ENCODE assay signal across 34 cellular contexts in genomic region chr12:88878295-88878694, GRCh38.
DNase-seq lines count a peak whose midpoint lies in the region; ATAC-seq, FAIRE-seq and TF ChIP-seq lines count a peak whose summit lies in the region.
"Had no signal": no experiment of that assay in that cellular context is flagged by ENCODE, and none has a peak within 500 bp of the region (broad histone marks: within the 10 kb centered on the region; RNA-seq: fewer than 3 reads in every experiment).

No MANE protein-coding gene starts in this region.

- ATAC-seq in SK-N-SH treated with all-trans-retinoic acid at 6 μM for 48 hours: no peak
- peak; percentile 50 for ATAC-seq in HCT116
- no peak for ATAC-seq in activated naive CD4-positive, alpha-beta T cell treated with anti-CD3 and anti-CD28 coated beads, Interleukin-2, amount 50 U/mL, for 72 hours
- ATAC-seq: A549; CD8-positive, alpha-beta T cell had no signal

- H3K4me2 ChIP-seq in SK-N-SH: no peak overlapping the region
- peak overlapping the region; percentile 27 for H3K4me2 ChIP-seq in HCT116 (ENCODE audit: low read length)
- H3K4me2 ChIP-seq: A549; BLaER1; BLaER1 treated with 17β-estradiol and CSF1 and Interleukin-3, amounts not matched to agents 10 nM and 100 nM had no signal

- no peak for TF ChIP-seq RAD21 in SK-N-SH (IDR thresholded peaks at IDR 0.05; ENCODE audit: low read length)
- no peak for TF ChIP-seq RAD21 in HCT116 (IDR thresholded peaks at IDR 0.05; ENCODE audit: low read depth)

- H3K9ac ChIP-seq in SK-N-SH: no peak overlapping the region
- peak overlapping the region; percentile 10 for H3K9ac ChIP-seq in HCT116 (ENCODE audit: low read length)
- H3K9ac ChIP-seq: BLaER1; BLaER1 treated with 17β-estradiol and CSF1 and Interleukin-3, amounts not matched to agents 10 nM and 100 nM had no signal

- RAD21 ChIA-PET in HCT116 (lab: Charles Lee; ENCODE audit: low non-redundant PET in 1 of 2, low total read pairs in 2 of 2, uncharacterized antibody in 2 of 2, unreplicated experiment in 2 of 2): no interaction called here

- FAIRE-seq in GM12892 (lab: Jason Lieb, UNC): peak; percentile 9
- FAIRE-seq: A549, D721Med had no signal

- no peaks in the 10 kb centered on the region for H3F3A ChIP-seq in SK-N-SH (replicated peaks; ENCODE audit: insufficient read depth)

- no peak for TF ChIP-seq EP300 in SK-N-SH (IDR thresholded peaks at IDR 0.05; ENCODE audit: borderline replicate concordance in 1 of 2, low read depth in 1 of 2, low read length in 1 of 2)

- CTCF ChIA-PET in SK-N-SH (lab: Yijun Ruan, JAX) (no interaction called here), HCT116 (lab: Charles Lee) (no interaction called here)

- no peaks in the 10 kb centered on the region for H3K79me2 ChIP-seq in SK-N-SH (ENCODE audit: insufficient read depth)
- H3K79me2 ChIP-seq in HCT116 (ENCODE audit: insufficient read depth, low read length): no peaks in the 10 kb centered on the region

- intact Hi-C loops in HCT116 (cut with micrococcal nuclease): no loop called here
- intact Hi-C loops in activated T-helper 2 cell treated with anti-CD3 and anti-CD28 coated beads, Interferon-gamma antibody, Interleukin-2, Interleukin-4, amounts not matched to agents 10 μg/mL and 5 μg/mL and 100 μg/mL, durations not matched to agents 14 hours and 24 hours and 36 hours (cut with micrococcal nuclease): no loop called here

- H3K9me2 ChIP-seq in SK-N-SH: 0 out of 2 replicates have a peak, but pooled peaks cover 3% of the 10 kb centered on the region
- H3K9me2 ChIP-seq in HCT116 (ENCODE audit: insufficient read depth): no peaks in the 10 kb centered on the region

- H2AFZ ChIP-seq in SK-N-SH (ENCODE audit: low read depth): 0 out of 2 replicates have a peak overlapping the region, but pooled peaks have one; percentile 5
- peak overlapping the region; percentile 57 for H2AFZ ChIP-seq in HCT116 (ENCODE audit: low read depth, low read length, poor library complexity, severe bottlenecking)

- H3K36me3 ChIP-seq in SK-N-SH (replicated peaks in 1 of 2; ENCODE audit: control insufficient read depth in 1 of 2, insufficient read depth in 2 of 2, low read length in 1 of 2): no peaks in the 10 kb centered on the region
- H3K36me3 ChIP-seq in HCT116 (ENCODE audit: control insufficient read depth in 1 of 2, insufficient read depth in 2 of 2, low read length in 2 of 2): no peaks in the 10 kb centered on the region
- H3K36me3 ChIP-seq: BE2C; BLaER1; BLaER1 treated with 17β-estradiol and CSF1 and Interleukin-3, amounts not matched to agents 10 nM and 100 nM had no signal

- H3K4me1 ChIP-seq in SK-N-SH (ENCODE audit: control insufficient read depth in 1 of 2, insufficient read depth in 2 of 2, low read depth in 1 of 2, low read length in 1 of 2) (no peaks in the 10 kb centered on the region), HCT116 (ENCODE audit: control insufficient read depth in 1 of 2, insufficient read depth in 2 of 2, low read length in 2 of 2) (peaks cover 6 to 31% of the 10 kb centered on the region in 2 experiments; a peak in 3 of 4 replicates)
- H3K4me1 ChIP-seq: A549; BE2C; BLaER1; BLaER1 treated with 17β-estradiol and CSF1 and Interleukin-3, amounts not matched to agents 10 nM and 100 nM; Caco-2 had no signal

- no TSS peak for BruUV-seq in HCT116 (replicated peaks; lab: Mats Ljungman, UMichigan)

- no peak for DNase-seq in SK-N-SH
- DNase-seq in GM12892 (ENCODE audit: insufficient read length): no peak
- no peak for DNase-seq in HCT116 (ENCODE audit: low read depth, low spot score)
- DNase-seq in activated T-helper 2 cell treated with anti-CD3 and anti-CD28 coated beads, Interferon-gamma antibody, Interleukin-2, Interleukin-4, amounts not matched to agents 10 μg/mL and 5 μg/mL and 100 μg/mL, durations not matched to agents 14 hours and 24 hours and 36 hours (ENCODE audit: low spot score): no peak
- no peak for DNase-seq in activated naive CD4-positive, alpha-beta T cell treated with anti-CD3 and anti-CD28 coated beads, Interleukin-2, amount 50 U/mL, for 72 hours (ENCODE audit: low spot score in 2 of 2)
- DNase-seq: 8988T; ACHN; AML-193; BE2C; C1 segment of cervical spinal cord; Caco-2; Calu3; CD4-positive, alpha-beta memory T cell; CD4-positive, alpha-beta T cell; CD4-positive, CD25-positive, alpha-beta regulatory T cell; CD8-positive, alpha-beta memory T cell; CD8-positive, alpha-beta T cell; COR-L47; DMS 273 treated with DMSO at 0.1 percent for 48 hours; DMS153; DMS53; DMS79; DMS79 treated with DMSO at 0.1 percent for 48 hours; DND-41; EL had no signal

- no peak for TF ChIP-seq POLR2A in GM12892 (IDR thresholded peaks at IDR 0.05; ENCODE audit: low read depth, low read length)
- TF ChIP-seq POLR2A in HCT116 (IDR thresholded peaks at IDR 0.05; ENCODE audit: borderline replicate concordance, extremely low read depth, insufficient read depth, insufficient read length): no peak

- H3K27ac Mint-ChIP-seq in activated T-helper 2 cell treated with anti-CD3 and anti-CD28 coated beads, Interferon-gamma antibody, Interleukin-2, Interleukin-4, amounts not matched to agents 10 μg/mL and 5 μg/mL and 100 μg/mL, durations not matched to agents 14 hours and 24 hours and 36 hours: no peak overlapping the region
- H3K27ac Mint-ChIP-seq in activated naive CD4-positive, alpha-beta T cell treated with anti-CD3 and anti-CD28 coated beads, Interleukin-2, amount 50 U/mL, for 72 hours: no peak overlapping the region
- H3K27ac Mint-ChIP-seq: B cell; CD14-positive monocyte; CD4-positive, alpha-beta memory T cell; CD4-positive, alpha-beta T cell; CD4-positive, CD25-positive, alpha-beta regulatory T cell; CD8-positive, alpha-beta memory T cell; CD8-positive, alpha-beta T cell had no signal

- no peak overlapping the region for H3K4me3 Mint-ChIP-seq in activated T-helper 2 cell treated with anti-CD3 and anti-CD28 coated beads, Interferon-gamma antibody, Interleukin-2, Interleukin-4, amounts not matched to agents 10 μg/mL and 5 μg/mL and 100 μg/mL, durations not matched to agents 14 hours and 24 hours and 36 hours (ENCODE audit: low read depth)
- H3K4me3 Mint-ChIP-seq: B cell; CD14-positive monocyte; CD4-positive, alpha-beta memory T cell; CD4-positive, alpha-beta T cell; CD4-positive, CD25-positive, alpha-beta regulatory T cell; CD8-positive, alpha-beta memory T cell; CD8-positive, alpha-beta T cell had no signal

- POLR2A ChIA-PET in SK-N-SH (lab: Yijun Ruan, JAX): no interaction called here
- POLR2A ChIA-PET in HCT116 (lab: Charles Lee): no interaction called here

- H3K27ac ChIP-seq in SK-N-SH (ENCODE audit: low read depth in 2 of 2, low read length in 1 of 2) (no peak overlapping the region), HCT116 (ENCODE audit: low read depth, low read length) (peak overlapping the region; percentile 11; the same call in 1 of the 2 replicates)
- H3K27ac ChIP-seq: 22Rv1; A549; BLaER1; BLaER1 treated with 17β-estradiol and CSF1 and Interleukin-3, amounts not matched to agents 10 nM and 100 nM; C4-2B had no signal

- no peaks in the 10 kb centered on the region for H4K20me1 ChIP-seq in SK-N-SH (ENCODE audit: insufficient read depth)
- no peaks in the 10 kb centered on the region for H4K20me1 ChIP-seq in HCT116 (ENCODE audit: insufficient read depth)
- H4K20me1 ChIP-seq: BLaER1; BLaER1 treated with 17β-estradiol and CSF1 and Interleukin-3, amounts not matched to agents 10 nM and 100 nM had no signal

- H3K4me3 ChIP-seq in SK-N-SH (ENCODE audit: low read depth in 2 of 2, low read length in 1 of 2) (no peak overlapping the region), HCT116 (replicated peaks in 1 of 2; ENCODE audit: low read depth in 1 of 2, low read length in 2 of 2) (no peak overlapping the region)
- H3K4me3 ChIP-seq: A549; BLaER1; BLaER1 treated with 17β-estradiol and CSF1 and Interleukin-3, amounts not matched to agents 10 nM and 100 nM had no signal

- no peaks in the 10 kb centered on the region for H3K9me3 Mint-ChIP-seq in activated T-helper 2 cell treated with anti-CD3 and anti-CD28 coated beads, Interferon-gamma antibody, Interleukin-2, Interleukin-4, amounts not matched to agents 10 μg/mL and 5 μg/mL and 100 μg/mL, durations not matched to agents 14 hours and 24 hours and 36 hours
- peaks cover 3 to 4% of the 10 kb centered on the region in 2 donors for H3K9me3 Mint-ChIP-seq in activated naive CD4-positive, alpha-beta T cell treated with anti-CD3 and anti-CD28 coated beads, Interleukin-2, amount 50 U/mL, for 72 hours
- H3K9me3 Mint-ChIP-seq: CD4-positive, alpha-beta T cell; CD8-positive, alpha-beta T cell had no signal

- no peaks in the 10 kb centered on the region for H3K36me3 Mint-ChIP-seq in activated T-helper 2 cell treated with anti-CD3 and anti-CD28 coated beads, Interferon-gamma antibody, Interleukin-2, Interleukin-4, amounts not matched to agents 10 μg/mL and 5 μg/mL and 100 μg/mL, durations not matched to agents 14 hours and 24 hours and 36 hours (ENCODE audit: low read depth)
- no peaks in the 10 kb centered on the region for H3K36me3 Mint-ChIP-seq in activated naive CD4-positive, alpha-beta T cell treated with anti-CD3 and anti-CD28 coated beads, Interleukin-2, amount 50 U/mL, for 72 hours
- H3K36me3 Mint-ChIP-seq: CD14-positive monocyte; CD4-positive, alpha-beta memory T cell; CD4-positive, CD25-positive, alpha-beta regulatory T cell; CD8-positive, alpha-beta memory T cell; CD8-positive, alpha-beta T cell had no signal

- TF ChIP-seq CTCF in SK-N-SH (IDR thresholded peaks at IDR 0.05): no peak
- no peak for TF ChIP-seq CTCF in HCT116 (IDR thresholded peaks at IDR 0.05 in 2 of 3, conservative IDR thresholded peaks at IDR 0.05 in 1 of 3; ENCODE audit: borderline replicate concordance in 1 of 3, insufficient read depth in 1 of 3, low read depth in 2 of 3, low read length in 2 of 3)

- peaks cover 2% of the 10 kb centered on the region for H3K27me3 Mint-ChIP-seq in activated T-helper 2 cell treated with anti-CD3 and anti-CD28 coated beads, Interferon-gamma antibody, Interleukin-2, Interleukin-4, amounts not matched to agents 10 μg/mL and 5 μg/mL and 100 μg/mL, durations not matched to agents 14 hours and 24 hours and 36 hours (ENCODE audit: low read depth)
- H3K27me3 Mint-ChIP-seq: B cell; CD4-positive, CD25-positive, alpha-beta regulatory T cell had no signal

- H3K27me3 ChIP-seq in SK-N-SH (ENCODE audit: insufficient read depth) (no peaks in the 10 kb centered on the region), HCT116 (ENCODE audit: insufficient read depth, low read length) (no peaks in the 10 kb centered on the region)
- H3K27me3 ChIP-seq: BE2C; BLaER1; BLaER1 treated with 17β-estradiol and CSF1 and Interleukin-3, amounts not matched to agents 10 nM and 100 nM had no signal

- 81% methylated on average over 2 of the region's 2 CpGs for WGBS in SK-N-SH (ENCODE audit: low lambda C conversion rate)

- H3K9me3 ChIP-seq in SK-N-SH (no peaks in the 10 kb centered on the region), HCT116 (ENCODE audit: control insufficient read depth in 1 of 2, insufficient read depth in 1 of 2, low read depth in 1 of 2, low read length in 2 of 2) (no peaks in the 10 kb centered on the region)
- H3K9me3 ChIP-seq: A549; BE2C; BLaER1; BLaER1 treated with 17β-estradiol and CSF1 and Interleukin-3, amounts not matched to agents 10 nM and 100 nM; Caco-2 had no signal

- no peaks in the 10 kb centered on the region for H3K4me1 Mint-ChIP-seq in activated T-helper 2 cell treated with anti-CD3 and anti-CD28 coated beads, Interferon-gamma antibody, Interleukin-2, Interleukin-4, amounts not matched to agents 10 μg/mL and 5 μg/mL and 100 μg/mL, durations not matched to agents 14 hours and 24 hours and 36 hours (ENCODE audit: low read depth)
- H3K4me1 Mint-ChIP-seq: B cell; CD14-positive monocyte; CD4-positive, alpha-beta memory T cell; CD4-positive, CD25-positive, alpha-beta regulatory T cell; CD8-positive, alpha-beta memory T cell had no signal
